19 cellular contexts compared by ENCODE assay signal in genomic region chr3:102265720-102266119, GRCh38.
A peak's percentile ranks its signal among the peaks of the same experiment; 100 is the strongest.
DNase-seq lines count a peak whose midpoint lies in the region; ATAC-seq and TF ChIP-seq lines count a peak whose summit lies in the region.
"Had no signal": no experiment of that assay in that cellular context is flagged by ENCODE, and none has a peak within 500 bp of the region (broad histone marks: within the 10 kb centered on the region; RNA-seq: fewer than 3 reads in every experiment).

No MANE protein-coding gene starts in this region.

- no peak for DNase-seq in stimulated activated CD8-positive, alpha-beta memory T cell treated with anti-CD3 and anti-CD28 coated beads, Interleukin-4, amount 100 ng/mL, for 48 hours
- DNase-seq in G401 (ENCODE audit: low spot score) (no peak), DMS 273 (lab: John Stamatoyannopoulos, UW; ENCODE audit: unreplicated experiment) (no peak), right lobe of liver (no peak)
- DNase-seq: ACHN; activated B cell treated with CpG ODN at 0.5 μM for 24 hours; activated CD8-positive, alpha-beta T cell treated with anti-CD3 and anti-CD28 coated beads, Interleukin-2, amount 10 ng/mL, durations not matched to agents 7 days and 5 days; CD4-positive, CD25-positive, alpha-beta regulatory T cell; DND-41; erythroblast; HFFc6; Karpas-422; NCI-H187; Right ventricle myocardium superior; T-helper 2 cell had no signal

- intact Hi-C loops in right lobe of liver (cut with DNase I): no loop called here

- H3K36me3 ChIP-seq in SU-DHL-6 (ENCODE audit: low read length) (no peaks in the 10 kb centered on the region), right lobe of liver (no peaks in the 10 kb centered on the region)

- TF ChIP-seq POLR2A in right lobe of liver (IDR thresholded peaks at IDR 0.05): no peak

- H3K9me3 ChIP-seq in SU-DHL-6 (ENCODE audit: insufficient read depth, low read length) (no peaks in the 10 kb centered on the region), right lobe of liver (no peaks in the 10 kb centered on the region)

- ATAC-seq in GM18502 (IDR thresholded peaks at IDR 0.05; ENCODE audit: poor library complexity, unreplicated experiment) (peak; percentile 65), GM21390 (IDR thresholded peaks at IDR 0.05; ENCODE audit: unreplicated experiment) (peak; percentile 79), HG03095 (IDR thresholded peaks at IDR 0.05; ENCODE audit: unreplicated experiment) (peak; percentile 81), right lobe of liver (no peak)
- ATAC-seq: activated CD8-positive, alpha-beta T cell treated with anti-CD3 and anti-CD28 coated beads, Interleukin-2, amount 10 ng/mL, durations not matched to agents 7 days and 5 days had no signal

- H3K4me1 ChIP-seq in right lobe of liver: no peaks in the 10 kb centered on the region

- H3K27ac ChIP-seq in SU-DHL-6 (ENCODE audit: low read depth, low read length): no peak overlapping the region
- no peak overlapping the region for H3K27ac ChIP-seq in right lobe of liver

- in situ Hi-C loops in G401 (cut with HindIII; ENCODE audit: low sequenced_read_pairs): no loop called here

- WGBS in right lobe of liver (ENCODE audit: insufficient coverage, low coverage, low lambda C conversion rate, missing lambda C conversion rate): 82% methylated on average over 3 of the region's 3 CpGs

- no peaks in the 10 kb centered on the region for H4K20me1 ChIP-seq in SU-DHL-6 (ENCODE audit: low read depth, low read length)

- no peak overlapping the region for H3K9ac ChIP-seq in SU-DHL-6 (ENCODE audit: low read length)

- H3K9me2 ChIP-seq in SU-DHL-6 (replicated peaks; ENCODE audit: insufficient read depth, low read length): no peaks in the 10 kb centered on the region

- peak overlapping the region; percentile 40 for H2AFZ ChIP-seq in SU-DHL-6 (ENCODE audit: low read depth, low read length, severe bottlenecking)

- no peaks in the 10 kb centered on the region for H3F3A ChIP-seq in SU-DHL-6 (ENCODE audit: insufficient read depth)

- H3K4me2 ChIP-seq in SU-DHL-6 (ENCODE audit: low read depth, low read length, poor library complexity, severe bottlenecking): no peak overlapping the region

- TF ChIP-seq CTCF in SU-DHL-6 (IDR thresholded peaks at IDR 0.05; ENCODE audit: insufficient read depth, low read length, poor library complexity, severe bottlenecking) (no peak), right lobe of liver (IDR thresholded peaks at IDR 0.05) (no peak)

- no peaks in the 10 kb centered on the region for H3K27me3 ChIP-seq in SU-DHL-6 (ENCODE audit: low read length)
- no peaks in the 10 kb centered on the region for H3K27me3 ChIP-seq in right lobe of liver

- no peak overlapping the region for H3K4me3 ChIP-seq in SU-DHL-6 (ENCODE audit: insufficient read depth, low read length, poor library complexity, severe bottlenecking)
- H3K4me3 ChIP-seq in right lobe of liver: no peak overlapping the region

- H3K79me2 ChIP-seq in SU-DHL-6 (ENCODE audit: insufficient read depth, low read length): no peaks in the 10 kb centered on the region

Comparison
In these comparisons a context has a peak if more than half of its experiments do, and no peak if none do; other contexts are left out.
1. ATAC-seq: peak in GM18502 (single experiment), GM21390 (single experiment) and HG03095 (single experiment); none in right lobe of liver (0 of 4).